In the genomic region with DNA sequence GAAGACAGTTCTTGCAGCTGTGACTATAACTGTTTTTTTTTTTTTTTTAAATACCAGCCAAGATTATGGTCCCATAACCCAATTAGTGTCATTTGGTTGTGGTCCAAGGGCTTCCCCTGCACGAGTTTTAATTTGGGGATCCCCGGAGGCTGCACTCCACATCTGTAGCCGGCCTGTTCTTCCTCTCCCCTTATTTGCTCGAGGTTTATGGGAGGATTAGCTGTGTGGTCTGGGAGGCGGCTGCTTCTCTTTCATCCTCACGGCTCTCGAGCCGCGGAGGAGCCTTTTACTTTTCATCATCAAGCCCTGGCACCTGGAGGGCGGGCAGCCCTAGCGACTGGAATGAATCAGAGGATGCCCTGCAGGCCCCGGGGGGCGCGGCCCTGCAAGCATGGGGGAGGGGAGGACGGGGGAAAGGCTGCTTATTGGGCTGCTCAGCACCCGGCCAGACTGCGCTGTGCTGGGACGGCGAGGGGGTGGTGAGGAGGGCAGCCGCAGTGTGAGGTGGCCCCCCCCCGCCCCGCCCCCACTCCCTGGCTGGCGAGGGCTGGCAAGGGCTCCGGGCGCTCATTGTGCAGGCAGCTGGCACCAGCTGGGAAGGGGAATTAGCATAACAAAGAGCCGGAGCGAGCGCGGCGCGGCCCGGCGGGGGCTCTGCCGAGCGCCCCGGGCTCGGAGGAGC, we compare ENCODE assay signal across 8 cellular contexts. TPM values are rescaled to one million over a fixed set of nuclear protein-coding genes. Genes with fewer than 3 reads are reported as not detected.
DNase-seq lines count a peak whose midpoint lies in the region; ATAC-seq and TF ChIP-seq lines count a peak whose summit lies in the region.

No MANE protein-coding gene starts in this region.

- peaks cover 39% of the 10 kb centered on the region for H3K27me3 Mint-ChIP-seq in activated naive CD8-positive, alpha-beta T cell

- H3K27ac ChIP-seq in heart right ventricle = peak overlapping the region in 5 of 10 donors; percentile 35 to 56 (median 44)

- H3K9me3 Mint-ChIP-seq in activated naive CD8-positive, alpha-beta T cell (ENCODE audit: low read depth) = no peaks in the 10 kb centered on the region

- peaks cover 25% of the 10 kb centered on the region for H3K4me1 Mint-ChIP-seq in activated naive CD8-positive, alpha-beta T cell (ENCODE audit: low read depth)

- WGBS in heart right ventricle, 2 donors = 1 to 2% methylated on average over 29 to 37 of the region's 37 CpGs

- peak; percentile 32 for ATAC-seq in GM18498 (IDR thresholded peaks at IDR 0.05; ENCODE audit: unreplicated experiment)
- peak; percentile 44 to 71 (median 62) for ATAC-seq in heart right ventricle
- ATAC-seq in HG03196 (IDR thresholded peaks at IDR 0.05; ENCODE audit: unreplicated experiment) = no peak
- ATAC-seq in HG03159 (IDR thresholded peaks at IDR 0.05; ENCODE audit: unreplicated experiment) = no peak

- H3K27me3 ChIP-seq in heart right ventricle = peaks cover 0 to 64% (median 22%) of the 10 kb centered on the region in 7 donors

- DNase-seq in A172 (ENCODE audit: low spot score) (peak; percentile 92), NCI-H2171 (lab: John Stamatoyannopoulos, UW) (peak; percentile 89), heart right ventricle (peak; percentile 35 to 42), pons (ENCODE audit: low spot score) (peak; percentile 85)

- peaks cover 0 to 30% (median 22%) of the 10 kb centered on the region in 9 donors for H3K4me1 ChIP-seq in heart right ventricle

- H3K4me3 ChIP-seq in heart right ventricle = peak overlapping the region in 9 of 10 donors; percentile 44 to 60 (median 56)

- peak overlapping the region; percentile 72 for H3K4me3 Mint-ChIP-seq in activated naive CD8-positive, alpha-beta T cell

- no peak overlapping the region for H3K27ac Mint-ChIP-seq in activated naive CD8-positive, alpha-beta T cell

- TF ChIP-seq CTCF in heart right ventricle (IDR thresholded peaks at IDR 0.05) = no peak

- no peaks in the 10 kb centered on the region for H3K9me3 ChIP-seq in heart right ventricle

- intact Hi-C loops in heart right ventricle (cut with DNase I) = loop anchor here in 1 of 10 donors (1.0 kb wide), 1 partner anchor 18 kb away; no protein-coding TSS in a partner anchor

- H3K36me3 Mint-ChIP-seq in activated naive CD8-positive, alpha-beta T cell = no peaks in the 10 kb centered on the region

- H3K36me3 ChIP-seq in heart right ventricle = no peaks in the 10 kb centered on the region

RNA-seq across cellular contexts. Expression of a gene that starts 18.5 kb away (rescaled TPM):
- total RNA-seq in A172 (2014; rRNA removed; shearing (Covaris generic)) = 8.0 and 12.8 TPM in 2 replicates
- total RNA-seq in heart right ventricle = 1 to 10 TPM; 1.5 to 5.4 (median 2.8) TPM
- 1 to 10 TPM; 2.1 to 2.3 TPM for polyA plus RNA-seq in heart right ventricle

Comparison
In these comparisons a context has a peak if more than half of its experiments do, and no peak if none do; other contexts are left out.
1. DNase-seq: peak in every context shown above with its lines; median percentile 92 in A172; 89 in NCI-H2171; 85 in pons; 38 in heart right ventricle.
2. ATAC-seq: peak in GM18498 (single experiment) and heart right ventricle (8 of 8); none in HG03196 (single experiment) and HG03159 (single experiment).